ENCODE assay signal across 11 cellular contexts in genomic region chr2:101718993-101719571, GRCh38. TPM values are rescaled to one million over a fixed set of nuclear protein-coding genes. Genes with fewer than 3 reads are reported as not detected.
A peak's percentile ranks its signal among the peaks of the same experiment; 100 is the strongest.
DNase-seq lines count a peak whose midpoint lies in the region; ATAC-seq and TF ChIP-seq lines count a peak whose summit lies in the region.
"Had no signal": no experiment of that assay in that cellular context is flagged by ENCODE, and none has a peak within 500 bp of the region (broad histone marks: within the 10 kb centered on the region; RNA-seq: fewer than 3 reads in every experiment).

No MANE protein-coding gene starts in this region.

- no peaks in the 10 kb centered on the region for H3K27me3 Mint-ChIP-seq in activated naive CD8-positive, alpha-beta T cell treated with anti-CD3 and anti-CD28 coated beads for 36 hours

- H3K36me3 ChIP-seq in DOHH2 (ENCODE audit: control insufficient read depth, low read length) = peaks cover 42% of the 10 kb centered on the region
- no peaks in the 10 kb centered on the region for H3K36me3 ChIP-seq in KOPT-K1 (ENCODE audit: insufficient read depth, low read length)
- H3K36me3 ChIP-seq in osteoblast (ENCODE audit: insufficient read depth, low read length) = peaks cover 5% of the 10 kb centered on the region
- H3K36me3 ChIP-seq in ascending aorta = no peaks in the 10 kb centered on the region
- H3K36me3 ChIP-seq in gastrocnemius medialis = no peaks in the 10 kb centered on the region
- H3K36me3 ChIP-seq: cardiac muscle cell, heart right ventricle had no signal

- no peak overlapping the region for H2AFZ ChIP-seq in osteoblast (ENCODE audit: low read length)

- H3K4me3 ChIP-seq in DOHH2 (ENCODE audit: low read length) = peak overlapping the region; percentile 62
- H3K4me3 ChIP-seq in osteoblast (ENCODE audit: insufficient read depth, low read length) = no peak overlapping the region
- no peak overlapping the region for H3K4me3 ChIP-seq in ascending aorta
- H3K4me3 ChIP-seq in gastrocnemius medialis = no peak overlapping the region
- H3K4me3 ChIP-seq: cardiac muscle cell, heart right ventricle had no signal

- peaks cover 21% of the 10 kb centered on the region for H3K9me3 Mint-ChIP-seq in activated naive CD8-positive, alpha-beta T cell treated with anti-CD3 and anti-CD28 coated beads for 36 hours
- H3K9me3 Mint-ChIP-seq: nephron had no signal

- intact Hi-C loops in ascending aorta (cut with DNase I) = no loop called here
- intact Hi-C loops in gastrocnemius medialis (cut with DNase I; ENCODE audit: low total_unique reads) = no loop called here

- no peak for TF ChIP-seq POLR2A in gastrocnemius medialis (IDR thresholded peaks at IDR 0.05)

- no peaks in the 10 kb centered on the region for H3K9me2 ChIP-seq in DOHH2 (replicated peaks; ENCODE audit: control insufficient read depth, low read length)

- H3K4me3 Mint-ChIP-seq in activated naive CD8-positive, alpha-beta T cell treated with anti-CD3 and anti-CD28 coated beads for 36 hours = peak overlapping the region; percentile 51
- H3K4me3 Mint-ChIP-seq: nephron had no signal

- no peak for TF ChIP-seq CTCF in DOHH2 (IDR thresholded peaks at IDR 0.05; ENCODE audit: low read depth, low read length, poor library complexity, severe bottlenecking)
- TF ChIP-seq CTCF in osteoblast (IDR thresholded peaks at IDR 0.05; ENCODE audit: extremely low read depth, low read depth, low read length) = no peak
- TF ChIP-seq CTCF in ascending aorta (IDR thresholded peaks at IDR 0.05) = no peak
- no peak for TF ChIP-seq CTCF in gastrocnemius medialis (IDR thresholded peaks at IDR 0.05 in 4 of 5, conservative IDR thresholded peaks at IDR 0.05 in 1 of 5)

- peaks cover 89% of the 10 kb centered on the region for H3K79me2 ChIP-seq in DOHH2 (ENCODE audit: control insufficient read depth, low read length)
- peaks cover 98% of the 10 kb centered on the region for H3K79me2 ChIP-seq in osteoblast (ENCODE audit: insufficient read depth, low read length)

- peak; percentile 67 for DNase-seq in activated naive CD8-positive, alpha-beta T cell treated with anti-CD3 and anti-CD28 coated beads for 36 hours
- DNase-seq in osteoblast (ENCODE audit: insufficient read length, low spot score, missing footprints) (peak; percentile 68), ascending aorta (ENCODE audit: low spot score in 2 of 2) (no peak), gastrocnemius medialis (no peak), AML-193 (lab: John Stamatoyannopoulos, UW) (no peak)
- DNase-seq: heart right ventricle had no signal

- peaks cover 81% of the 10 kb centered on the region for H3K4me1 Mint-ChIP-seq in activated naive CD8-positive, alpha-beta T cell treated with anti-CD3 and anti-CD28 coated beads for 36 hours

- peaks cover 33% of the 10 kb centered on the region for H3F3A ChIP-seq in DOHH2 (ENCODE audit: control insufficient read depth, insufficient read depth)

- H3K27me3 ChIP-seq in DOHH2 (ENCODE audit: control insufficient read depth, low read length) = no peaks in the 10 kb centered on the region
- no peaks in the 10 kb centered on the region for H3K27me3 ChIP-seq in osteoblast (ENCODE audit: insufficient read depth, low read length)
- no peaks in the 10 kb centered on the region for H3K27me3 ChIP-seq in ascending aorta
- H3K27me3 ChIP-seq in gastrocnemius medialis = no peaks in the 10 kb centered on the region
- H3K27me3 ChIP-seq: cardiac muscle cell, heart right ventricle had no signal

- in situ Hi-C loops in gastrocnemius medialis (cut with MboI; ENCODE audit: low sequenced_read_pairs in 4 of 4) = no loop called here

- H3K36me3 Mint-ChIP-seq in activated naive CD8-positive, alpha-beta T cell treated with anti-CD3 and anti-CD28 coated beads for 36 hours = peaks cover 58% of the 10 kb centered on the region

- peak overlapping the region; percentile 99 for H3K27ac Mint-ChIP-seq in activated naive CD8-positive, alpha-beta T cell treated with anti-CD3 and anti-CD28 coated beads for 36 hours

- H3K27ac ChIP-seq in DOHH2 (ENCODE audit: low read depth, low read length) (peak overlapping the region; percentile 74), KOPT-K1 (ENCODE audit: low read depth, low read length, poor library complexity, severe bottlenecking) (peak overlapping the region; percentile 55), osteoblast (ENCODE audit: low read depth, low read length) (peak overlapping the region; percentile 12), ascending aorta (no peak overlapping the region), gastrocnemius medialis (no peak overlapping the region)
- H3K27ac ChIP-seq: cardiac muscle cell had no signal

- ATAC-seq in gastrocnemius medialis = no peak
- ATAC-seq in GM19452 (IDR thresholded peaks at IDR 0.05; ENCODE audit: unreplicated experiment) = no peak

- H4K20me1 ChIP-seq in DOHH2 (ENCODE audit: control insufficient read depth, insufficient read depth, low read depth, low read length) = no peaks in the 10 kb centered on the region
- peaks cover 74% of the 10 kb centered on the region for H4K20me1 ChIP-seq in osteoblast (ENCODE audit: insufficient read depth, low read length)

- H3K4me1 ChIP-seq in DOHH2 (ENCODE audit: control insufficient read depth, low read length) (peaks cover 99% of the 10 kb centered on the region), osteoblast (ENCODE audit: insufficient read depth, low read length) (peaks cover 32% of the 10 kb centered on the region), ascending aorta (peaks cover 0 to 15% of the 10 kb centered on the region in 2 donors), gastrocnemius medialis (peaks cover 4 to 12% of the 10 kb centered on the region in 2 donors)

- no peaks in the 10 kb centered on the region for H3K9me3 ChIP-seq in DOHH2 (ENCODE audit: control insufficient read depth, insufficient read depth, low read length)
- no peaks in the 10 kb centered on the region for H3K9me3 ChIP-seq in KOPT-K1 (ENCODE audit: insufficient read depth, low read length, poor library complexity, severe bottlenecking)
- H3K9me3 ChIP-seq in osteoblast (ENCODE audit: low read depth, low read length) = no peaks in the 10 kb centered on the region
- H3K9me3 ChIP-seq in ascending aorta = no peaks in the 10 kb centered on the region
- H3K9me3 ChIP-seq in gastrocnemius medialis = no peaks in the 10 kb centered on the region
- H3K9me3 ChIP-seq: heart right ventricle had no signal

- H3K4me2 ChIP-seq in DOHH2 (ENCODE audit: low read length) (peak overlapping the region; percentile 82), osteoblast (ENCODE audit: insufficient read depth, low read length) (peak overlapping the region; percentile 2)

RNA-seq across cellular contexts. Expression of gene MAP4K4, which starts 21.6 kb away (rescaled TPM):
- total RNA-seq in activated naive CD8-positive, alpha-beta T cell treated with anti-CD3 and anti-CD28 coated beads for 36 hours = 10 to 100 TPM; 34.4 to 36.5 TPM
- total RNA-seq in osteoblast (231 and 287 TPM in 2 replicates), ascending aorta (48.0 TPM), gastrocnemius medialis (10 to 100 TPM; 40.0 to 85.5 (median 59.5) TPM)

Comparison
In these comparisons a context has a peak if more than half of its experiments do, and no peak if none do; other contexts are left out.
1. H3K27ac ChIP-seq: peak in DOHH2 (single experiment), KOPT-K1 (single experiment) and osteoblast (single experiment); none in ascending aorta (0 of 2) and gastrocnemius medialis (0 of 4).
2. DNase-seq: peak in activated naive CD8-positive, alpha-beta T cell treated with anti-CD3 and anti-CD28 coated beads for 36 hours (single experiment) and osteoblast (single experiment); none in ascending aorta (0 of 2), gastrocnemius medialis (0 of 2) and AML-193 (0 of 2).